1 cellular context compared by ENCODE assay signal in the genomic region with DNA sequence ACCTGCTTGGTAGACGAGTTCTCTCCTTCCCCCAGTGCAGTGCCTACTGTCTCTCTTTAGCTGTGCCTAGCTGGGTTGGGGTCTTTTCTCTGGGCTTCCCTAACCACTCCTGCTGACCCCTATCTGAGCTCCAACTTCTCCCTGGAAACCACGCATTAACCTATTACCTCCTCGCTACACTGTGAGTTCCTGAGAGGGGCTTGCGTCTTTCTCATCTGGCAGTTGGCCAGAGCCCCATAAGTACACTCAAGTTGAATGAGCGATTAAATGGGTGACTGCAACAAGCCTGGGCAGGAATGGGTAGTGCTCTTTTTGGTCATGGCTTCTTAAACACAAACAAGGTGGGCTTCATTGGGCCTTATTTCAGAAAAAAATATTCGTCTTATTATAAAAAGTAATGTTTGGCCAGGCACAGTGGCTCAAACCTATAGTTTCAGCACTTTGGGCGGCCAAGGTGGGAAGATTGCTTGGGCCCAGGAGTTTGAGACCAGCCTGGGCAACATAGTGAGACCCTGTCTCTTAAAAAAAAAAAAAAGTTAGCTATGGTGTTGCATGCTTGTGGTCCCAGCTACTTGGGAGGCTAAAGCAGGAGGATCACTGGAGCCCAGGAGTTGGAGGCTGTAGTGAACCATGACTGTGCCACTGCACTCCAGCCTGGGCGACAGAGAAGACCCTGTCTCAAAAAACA.
TF ChIP-seq lines count a peak whose summit lies in the region.

No MANE protein-coding gene starts in this region.

TF ChIP-seq in SK-N-SH, 30 proteins besides CTCF, POLR2A, EP300 and RAD21 (continued from another document):
- TF ChIP-seq SMC3 (IDR thresholded peaks at IDR 0.05; ENCODE audit: low read depth, low read length) (no peak), TCF12 (IDR thresholded peaks at IDR 0.05) (no peak), GABPA (IDR thresholded peaks at IDR 0.05; ENCODE audit: low read depth) (no peak), FOXM1 (IDR thresholded peaks at IDR 0.05; ENCODE audit: low read depth) (no peak), RCOR1 (IDR thresholded peaks at IDR 0.05; ENCODE audit: low read length) (no peak), FOXJ3 (CRISPR knock-in tag; IDR thresholded peaks at IDR 0.05) (no peak), MEF2A (IDR thresholded peaks at IDR 0.05; ENCODE audit: borderline replicate concordance, low read depth) (no peak), TEAD4 (IDR thresholded peaks at IDR 0.05; ENCODE audit: borderline replicate concordance, insufficient read depth) (no peak)
- TF ChIP-seq, protein P1, sequence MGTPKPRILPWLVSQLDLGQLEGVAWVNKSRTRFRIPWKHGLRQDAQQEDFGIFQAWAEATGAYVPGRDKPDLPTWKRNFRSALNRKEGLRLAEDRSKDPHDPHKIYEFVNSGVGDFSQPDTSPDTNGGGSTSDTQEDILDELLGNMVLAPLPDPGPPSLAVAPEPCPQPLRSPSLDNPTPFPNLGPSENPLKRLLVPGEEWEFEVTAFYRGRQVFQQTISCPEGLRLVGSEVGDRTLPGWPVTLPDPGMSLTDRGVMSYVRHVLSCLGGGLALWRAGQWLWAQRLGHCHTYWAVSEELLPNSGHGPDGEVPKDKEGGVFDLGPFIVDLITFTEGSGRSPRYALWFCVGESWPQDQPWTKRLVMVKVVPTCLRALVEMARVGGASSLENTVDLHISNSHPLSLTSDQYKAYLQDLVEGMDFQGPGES (IDR thresholded peaks at IDR 0.05; ENCODE audit: low read depth, low read length) = no peak
